8 cellular contexts compared by ENCODE assay signal in genomic region chr4:47913858-47914218, GRCh38. TPM values are rescaled to one million over a fixed set of nuclear protein-coding genes. Genes with fewer than 3 reads are reported as not detected.
DNase-seq lines count a peak whose midpoint lies in the region; ATAC-seq, FAIRE-seq and TF ChIP-seq lines count a peak whose summit lies in the region.

No MANE protein-coding gene starts in this region.

- H3K27me3 Mint-ChIP-seq in CD14-positive monocyte (ENCODE audit: low read depth in 3 of 3) = peaks cover 0 to 2% (median 0%) of the 10 kb centered on the region in 3 donors
- H3K27me3 Mint-ChIP-seq in MCF 10A (ENCODE audit: insufficient read depth, unreplicated experiment) = no peaks in the 10 kb centered on the region

- H3K27ac Mint-ChIP-seq in CD14-positive monocyte = peak overlapping the region in 6 of 7 donors; percentile 87 to 93 (median 90)
- peak overlapping the region; percentile 83 for H3K27ac Mint-ChIP-seq in MCF 10A (ENCODE audit: low read depth, unreplicated experiment)

- ATAC-seq in GM19397 (IDR thresholded peaks at IDR 0.05; ENCODE audit: unreplicated experiment) (peak; percentile 22), HG03442 (IDR thresholded peaks at IDR 0.05; ENCODE audit: unreplicated experiment) (peak; percentile 18)

- H3K9me3 Mint-ChIP-seq in CD14-positive monocyte (peaks cover 5 to 7% (median 6%) of the 10 kb centered on the region in 7 donors), MCF 10A (ENCODE audit: unreplicated experiment) (peaks cover 4% of the 10 kb centered on the region)

- peak overlapping the region; percentile 92 for H3K9ac ChIP-seq in keratinocyte (ENCODE audit: control insufficient read depth, extremely low read depth, insufficient read depth, low read length)

- peaks cover 41% of the 10 kb centered on the region for H3K79me2 ChIP-seq in keratinocyte (ENCODE audit: control insufficient read depth, insufficient read depth, low read length)

- H4K20me1 ChIP-seq in keratinocyte (ENCODE audit: control insufficient read depth, extremely low read depth, insufficient read depth, low read length) = no peaks in the 10 kb centered on the region

- peak overlapping the region; percentile 96 to 98 for H3K4me3 Mint-ChIP-seq in CD14-positive monocyte
- H3K4me3 Mint-ChIP-seq in MCF 10A (ENCODE audit: unreplicated experiment) = peak overlapping the region; percentile 88

- POLR2A ChIA-PET in MCF 10A (lab: Yijun Ruan, JAX) = interaction anchor here (0.7 to 2.4 kb wide), 10 partner anchors 8 to 638 kb away, joined by 3 to 9 read pairs (median 4); no protein-coding TSS in a partner anchor

- H3K4me1 ChIP-seq in keratinocyte (ENCODE audit: control insufficient read depth, extremely low read depth, insufficient read depth, low read length) = peaks cover 10% of the 10 kb centered on the region

- H3K4me2 ChIP-seq in keratinocyte (ENCODE audit: control insufficient read depth, extremely low read depth, insufficient read depth, low read depth, low read length) = peak overlapping the region; percentile 86

- FAIRE-seq in keratinocyte (lab: Jason Lieb, UNC) = no peak

- peak overlapping the region; percentile 58 to 82 (median 75) for H3K4me3 ChIP-seq in keratinocyte (ENCODE audit: control insufficient read depth in 2 of 3, extremely low read depth in 1 of 3, insufficient read depth in 2 of 3, low read depth in 1 of 3, low read length in 3 of 3)

- peak overlapping the region; percentile 96 for H2AFZ ChIP-seq in keratinocyte (ENCODE audit: control insufficient read depth, low read length)

- no peaks in the 10 kb centered on the region for H3K27me3 ChIP-seq in keratinocyte (ENCODE audit: control insufficient read depth, extremely low read depth, insufficient read depth, low read length)

- DNase-seq in CD14-positive monocyte (ENCODE audit: low spot score) (no peak), T-helper 9 cell (peak; percentile 14), MCF 10A (ENCODE audit: unreplicated experiment) (no peak), keratinocyte (ENCODE audit: low read depth, low spot score) (no peak), NOMO-1 treated with DMSO at 0.1 percent for 48 hours (lab: John Stamatoyannopoulos, UW; ENCODE audit: unreplicated experiment) (no peak)
- peak; percentile 29 to 33 for DNase-seq in stimulated activated CD4-positive, alpha-beta T cell treated with anti-CD3 and anti-CD28 coated beads, Interleukin-1b, Interleukin-23, amount 100 ng/mL, for 4 hours (ENCODE audit: low read depth in 2 of 2)

- intact Hi-C loops in CD14-positive monocyte (cut with micrococcal nuclease) (no loop called here), MCF 10A (cut with micrococcal nuclease) (no loop called here)

- no peaks in the 10 kb centered on the region for H3K9me3 ChIP-seq in keratinocyte (ENCODE audit: control insufficient read depth, low read depth, low read length)

- dilution Hi-C loops in keratinocyte (cut with MboI; ENCODE audit: extremely low pct_ligation_motif_present, low sequenced_read_pairs) = no loop called here

- H3K36me3 Mint-ChIP-seq in CD14-positive monocyte (peaks cover 23 to 26% of the 10 kb centered on the region in 2 donors), MCF 10A (ENCODE audit: insufficient read depth, unreplicated experiment) (peaks cover 28% of the 10 kb centered on the region)

- no peaks in the 10 kb centered on the region for H3K9me1 ChIP-seq in keratinocyte (ENCODE audit: control insufficient read depth, extremely low read depth, insufficient read depth, low read length)

- H3K36me3 ChIP-seq in keratinocyte (ENCODE audit: control insufficient read depth in 2 of 2, extremely low read depth in 1 of 2, insufficient read depth in 2 of 2, low read length in 2 of 2) = peaks cover 0 to 20% of the 10 kb centered on the region in 2 experiments

- H3K4me1 Mint-ChIP-seq in CD14-positive monocyte (peaks cover 43% of the 10 kb centered on the region), MCF 10A (ENCODE audit: insufficient read depth, unreplicated experiment) (peaks cover 20% of the 10 kb centered on the region)

- TF ChIP-seq CTCF in CD14-positive monocyte (IDR thresholded peaks at IDR 0.05) = no peak
- TF ChIP-seq CTCF in MCF 10A (IDR thresholded peaks at IDR 0.05; ENCODE audit: unreplicated experiment) = no peak
- no peak for TF ChIP-seq CTCF in keratinocyte (optimal IDR thresholded peaks at IDR 0.05 in 1 of 3, IDR thresholded peaks at IDR 0.05 in 1 of 3, conservative IDR thresholded peaks at IDR 0.05 in 1 of 3; ENCODE audit: extremely low read depth in 1 of 3, insufficient read depth in 2 of 3, low read length in 3 of 3)

- CTCF ChIA-PET in MCF 10A (lab: Yijun Ruan, JAX) = interaction anchor here (0.6 to 3.1 kb wide), 5 partner anchors 10 to 56 kb away, joined by 3 to 14 read pairs (median 5); no protein-coding TSS in a partner anchor

- H3K27ac ChIP-seq in keratinocyte (ENCODE audit: control insufficient read depth, insufficient read depth, low read length) = peak overlapping the region; percentile 92

- no TSS peak for BruUV-seq in MCF 10A (replicated peaks; lab: Mats Ljungman, UMichigan)

RNA-seq across cellular contexts. Expression of gene NFXL1, which starts 0.5 kb away (rescaled TPM):
- polyA plus RNA-seq in CD14-positive monocyte = 10 to 100 TPM in 1 of 2 donors, 1 to 10 TPM in 1; 3.6 to 10.6 TPM
- total RNA-seq in MCF 10A (2022) = 52.4 and 53.0 TPM in 2 replicates
- 12.3 to 16.5 TPM (median 12.5 TPM) in 3 replicates for polyA plus RNA-seq in keratinocyte
- polyA plus RNA-seq in keratinocyte (2011; ENCODE audit: low read depth) = 45.0 TPM
- polyA plus RNA-seq in keratinocyte (2011; cell fraction: cytosol; rRNA removed) = 6.4 and 12.3 TPM in 2 replicates
- 28.2 and 33.7 TPM in 2 replicates for polyA plus RNA-seq in keratinocyte (2011; cell fraction: nucleus; rRNA removed)
- polyA plus RNA-seq in keratinocyte (2012; ENCODE audit: low replicate concordance) = 7.2 and 7.8 TPM in 2 replicates
- 5.7 to 48.2 TPM (median 30.6 TPM) in 3 replicates for polyA minus RNA-seq in keratinocyte
- 12.5 TPM for polyA minus RNA-seq in keratinocyte (2011; cell fraction: cytosol; rRNA and poly(A)+ RNA removed)
- 25.5 and 51.8 TPM in 2 replicates for polyA minus RNA-seq in keratinocyte (2011; cell fraction: nucleus; rRNA and poly(A)+ RNA removed)

Comparison
In these comparisons a context has a peak if more than half of its experiments do, and no peak if none do; other contexts are left out.
1. DNase-seq: peak in T-helper 9 cell (single experiment) and stimulated activated CD4-positive, alpha-beta T cell treated with anti-CD3 and anti-CD28 coated beads, Interleukin-1b, Interleukin-23, amount 100 ng/mL, for 4 hours (2 of 2); none in CD14-positive monocyte (single experiment), MCF 10A (single experiment), keratinocyte (single experiment) and NOMO-1 treated with DMSO at 0.1 percent for 48 hours (single experiment).